In the genomic region with DNA sequence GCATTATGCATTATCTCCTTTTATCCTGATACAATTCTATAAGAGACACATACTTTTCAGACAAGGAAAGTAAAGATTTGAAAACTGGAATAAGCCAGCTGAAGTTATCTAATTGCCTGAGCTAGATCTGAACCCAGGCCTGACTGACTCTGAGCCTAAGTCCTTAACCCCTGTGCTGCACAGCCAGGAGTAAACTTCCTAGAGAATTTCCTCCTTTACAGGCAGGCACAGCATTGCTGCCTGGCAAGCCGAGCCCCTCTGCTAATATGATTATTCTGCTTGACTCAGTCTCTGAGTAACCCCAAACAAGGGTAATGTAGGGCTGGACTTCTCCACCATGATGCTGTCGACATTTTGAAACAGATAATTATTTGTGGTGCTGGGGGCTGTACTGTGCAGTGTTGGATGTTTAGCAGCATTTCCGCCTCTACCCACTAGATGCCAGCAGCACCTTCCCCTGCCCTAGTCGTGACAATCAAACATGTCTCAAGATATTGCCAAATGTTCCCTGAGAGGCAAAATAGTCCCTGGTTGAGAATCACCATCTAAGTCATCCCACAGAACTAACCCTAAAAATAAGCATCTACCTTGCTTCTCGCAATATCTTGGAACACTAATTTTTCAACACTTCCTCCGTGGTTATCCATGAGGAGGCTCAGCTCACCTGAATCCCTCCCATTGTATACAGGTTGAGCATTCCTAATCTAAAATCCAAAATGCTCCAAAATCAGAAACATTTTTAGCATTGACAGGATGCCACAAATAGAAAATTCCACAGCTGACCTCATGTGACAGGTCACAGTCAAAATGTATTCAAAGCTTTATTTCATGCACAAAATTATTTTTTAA, we compare ENCODE assay signal across 8 cellular contexts. TPM values are rescaled to one million over a fixed set of nuclear protein-coding genes. Genes with fewer than 3 reads are reported as not detected.
DNase-seq lines count a peak whose midpoint lies in the region; ATAC-seq, FAIRE-seq and TF ChIP-seq lines count a peak whose summit lies in the region.

No MANE protein-coding gene starts in this region.

- POLR2A ChIA-PET in A549 (lab: Yijun Ruan, JAX): no interaction called here
- POLR2A ChIA-PET in GM10248 (lab: Yijun Ruan, JAX): no interaction called here

- peak; percentile 61 for FAIRE-seq in A549 (lab: Jason Lieb, UNC)

- ATAC-seq in A549 (peak; percentile 96 to 98), left lobe of liver (peak; percentile 98)
- ATAC-seq in central memory CD8-positive, alpha-beta T cell (replicated peaks; ENCODE audit: extremely low read depth, poor library complexity, severe bottlenecking): peak; percentile 32

- H3K27ac Mint-ChIP-seq in central memory CD8-positive, alpha-beta T cell (ENCODE audit: low read depth): no peak overlapping the region

- no peak for TF ChIP-seq EP300 in A549 (IDR thresholded peaks at IDR 0.05)

- no peak for TF ChIP-seq POLR2A in A549 (IDR thresholded peaks at IDR 0.05; ENCODE audit: low read length)

- 22% methylated on average over 6 of the region's 6 CpGs for whole genome bisulfite sequencing in A549 (ENCODE audit: missing lambda C conversion rate)

- peak overlapping the region; percentile 6; the same call in 1 of the 3 replicates for H3K4me2 ChIP-seq in A549

- peak; percentile 80 to 81 for TF ChIP-seq RAD21 in A549 (conservative IDR thresholded peaks at IDR 0.05 in 1 of 2, IDR thresholded peaks at IDR 0.05 in 1 of 2)

- CTCF ChIA-PET in A549 (lab: Yijun Ruan, JAX): interaction anchor here (0.7 to 5.1 kb wide), 31 partner anchors 9 to 145 kb away, joined by 3 to 32 read pairs (median 5); partner anchors contain the start of genes CAMK1G and LAMB3
- CTCF ChIA-PET in GM10248 (lab: Yijun Ruan, JAX): interaction anchor here (0.7 to 16.7 kb wide), 17 partner anchors 11 to 146 kb away, joined by 3 to 148 read pairs (median 4); no protein-coding TSS in a partner anchor

- DNase-seq in A549 (ENCODE audit: low read depth in 1 of 2, low spot score in 1 of 2) (peak; percentile 55 to 60), GM10248 (ENCODE audit: extremely low spot score) (no peak), HT1080 (ENCODE audit: low read depth) (peak; percentile 74), SK-MEL-5 (ENCODE audit: low read depth, low spot score) (peak; percentile 76), left lobe of liver (ENCODE audit: low spot score) (no peak), substantia nigra (lab: John Stamatoyannopoulos, UW) (peak in 30 of 49 donors; percentile 5 to 62 (median 26)), amniotic stem cell (lab: John Stamatoyannopoulos, UW) (no peak)
- DNase-seq in central memory CD8-positive, alpha-beta T cell (ENCODE audit: low spot score in 2 of 2): no peak

- H3K27me3 Mint-ChIP-seq in central memory CD8-positive, alpha-beta T cell: peaks cover 24% of the 10 kb centered on the region

- H3K4me3 ChIP-seq in A549: no peak overlapping the region

- no peaks in the 10 kb centered on the region for H3K9me3 Mint-ChIP-seq in central memory CD8-positive, alpha-beta T cell

- no peak overlapping the region for H3K27ac ChIP-seq in A549
- H3K27ac ChIP-seq in substantia nigra (ENCODE audit: low read depth, low read length, poor library complexity, severe bottlenecking): no peak overlapping the region

- no peaks in the 10 kb centered on the region for H3K4me1 Mint-ChIP-seq in central memory CD8-positive, alpha-beta T cell

- H3K4me3 Mint-ChIP-seq in central memory CD8-positive, alpha-beta T cell: no peak overlapping the region

- H3K36me3 Mint-ChIP-seq in central memory CD8-positive, alpha-beta T cell (ENCODE audit: insufficient read depth): peaks cover 3% of the 10 kb centered on the region

- H3K9me3 ChIP-seq in A549: no peaks in the 10 kb centered on the region

- in situ Hi-C loops in SK-MEL-5 (cut with HindIII; ENCODE audit: low pct_unique_long_range_greater_than_20kb, low sequenced_read_pairs): no loop called here

- H3K4me1 ChIP-seq in A549: peaks cover 12% of the 10 kb centered on the region

- TF ChIP-seq CTCF in A549 (IDR thresholded peaks at IDR 0.05) (peak; percentile 74), GM10248 (IDR thresholded peaks at IDR 0.05; ENCODE audit: control extremely low read depth, extremely low read depth, low read depth, missing control alignments) (peak; percentile 50)

TF ChIP-seq in A549, 52 proteins besides CTCF, POLR2A, EP300 and RAD21:
- TF ChIP-seq, protein P1, sequence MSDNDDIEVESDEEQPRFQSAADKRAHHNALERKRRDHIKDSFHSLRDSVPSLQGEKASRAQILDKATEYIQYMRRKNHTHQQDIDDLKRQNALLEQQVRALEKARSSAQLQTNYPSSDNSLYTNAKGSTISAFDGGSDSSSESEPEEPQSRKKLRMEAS (IDR thresholded peaks at IDR 0.05): no peak
- TF ChIP-seq SREBF2 (IDR thresholded peaks at IDR 0.05) (peak; percentile 19; the same call in 1 of the 2 replicates), CEBPB (IDR thresholded peaks at IDR 0.05) (peak in 1 of 2 experiments; percentile 58; a peak in 1 of 4 replicates), HDAC2 (IDR thresholded peaks at IDR 0.05) (no peak), NFE2L2 (conservative IDR thresholded peaks at IDR 0.05; ENCODE audit: low read length) (no peak), RARB (CRISPR knock-in tag; IDR thresholded peaks at IDR 0.05) (no peak), SMC3 (IDR thresholded peaks at IDR 0.05) (peak; percentile 83), NPAS2 (CRISPR knock-in tag; IDR thresholded peaks at IDR 0.05; ENCODE audit: borderline replicate concordance) (no peak)
- TF ChIP-seq, protein P2, sequence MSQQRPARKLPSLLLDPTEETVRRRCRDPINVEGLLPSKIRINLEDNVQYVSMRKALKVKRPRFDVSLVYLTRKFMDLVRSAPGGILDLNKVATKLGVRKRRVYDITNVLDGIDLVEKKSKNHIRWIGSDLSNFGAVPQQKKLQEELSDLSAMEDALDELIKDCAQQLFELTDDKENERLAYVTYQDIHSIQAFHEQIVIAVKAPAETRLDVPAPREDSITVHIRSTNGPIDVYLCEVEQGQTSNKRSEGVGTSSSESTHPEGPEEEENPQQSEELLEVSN (IDR thresholded peaks at IDR 0.05; ENCODE audit: borderline replicate concordance, low read depth): no peak
- TF ChIP-seq, protein P3, sequence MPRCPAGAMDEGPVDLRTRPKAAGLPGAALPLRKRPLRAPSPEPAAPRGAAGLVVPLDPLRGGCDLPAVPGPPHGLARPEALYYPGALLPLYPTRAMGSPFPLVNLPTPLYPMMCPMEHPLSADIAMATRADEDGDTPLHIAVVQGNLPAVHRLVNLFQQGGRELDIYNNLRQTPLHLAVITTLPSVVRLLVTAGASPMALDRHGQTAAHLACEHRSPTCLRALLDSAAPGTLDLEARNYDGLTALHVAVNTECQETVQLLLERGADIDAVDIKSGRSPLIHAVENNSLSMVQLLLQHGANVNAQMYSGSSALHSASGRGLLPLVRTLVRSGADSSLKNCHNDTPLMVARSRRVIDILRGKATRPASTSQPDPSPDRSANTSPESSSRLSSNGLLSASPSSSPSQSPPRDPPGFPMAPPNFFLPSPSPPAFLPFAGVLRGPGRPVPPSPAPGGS (IDR thresholded peaks at IDR 0.05): no peak

RNA-seq across cellular contexts. Expression of gene CAMK1G, which starts 18.5 kb away (rescaled TPM):
- 0.08 and 0.19 TPM in 2 replicates for polyA plus RNA-seq in A549 (2011; rRNA removed)
- polyA plus RNA-seq in A549 (2012; cell fraction: cytosol; rRNA removed): 0.03 and 0.05 TPM in 2 replicates
- 0.06 TPM in 2 replicates for polyA plus RNA-seq in A549 (2012; cell fraction: nucleus; rRNA removed)
- 0.03 to 0.13 TPM in 2 of 3 replicates, not detected in the other for polyA plus RNA-seq in A549 (2017; fragmentation: RNase III; extraction: RNeasy Plus Mini Kit Qiagen cat#74134 plus additional on column Dnase treatment)
- 0.08 and 0.34 TPM in 2 replicates for polyA minus RNA-seq in A549 (2011; rRNA and poly(A)+ RNA removed)
- total RNA-seq in HT1080 (2014; rRNA removed; shearing (Covaris generic)): not detected in 2 replicates
- polyA plus RNA-seq in HT1080 (2015; cell fraction: cytosol; rRNA removed): 0.05 and 0.13 TPM in 2 replicates
- not detected in 2 replicates for polyA plus RNA-seq in HT1080 (2015; cell fraction: nucleus; rRNA removed)
- total RNA-seq in SK-MEL-5 (2014; rRNA removed; shearing (Covaris generic)): not detected in 2 replicates
- polyA plus RNA-seq in SK-MEL-5 (2015; cell fraction: cytosol; rRNA removed): not detected in 2 replicates
- 0.16 TPM in 1 of 2 replicates, not detected in the other for polyA plus RNA-seq in SK-MEL-5 (2015; cell fraction: nucleus; rRNA removed)
- total RNA-seq in left lobe of liver: 0.13 TPM

RNA-seq across cellular contexts. Expression of gene LAMB3, which starts 50.2 kb away (rescaled TPM):
- polyA plus RNA-seq in A549 (2011; rRNA removed): 7.3 and 11.6 TPM in 2 replicates
- 5.8 and 6.5 TPM in 2 replicates for polyA plus RNA-seq in A549 (2012; cell fraction: cytosol; rRNA removed)
- 19.8 and 28.4 TPM in 2 replicates for polyA plus RNA-seq in A549 (2012; cell fraction: nucleus; rRNA removed)
- polyA plus RNA-seq in A549 (2017; fragmentation: RNase III; extraction: RNeasy Plus Mini Kit Qiagen cat#74134 plus additional on column Dnase treatment): 8.1 to 11.1 TPM (median 9.1 TPM) in 3 replicates
- polyA minus RNA-seq in A549 (2011; rRNA and poly(A)+ RNA removed): 15.0 and 19.3 TPM in 2 replicates
- 387 and 423 TPM in 2 replicates for total RNA-seq in HT1080 (2014; rRNA removed; shearing (Covaris generic))
- 327 and 332 TPM in 2 replicates for polyA plus RNA-seq in HT1080 (2015; cell fraction: cytosol; rRNA removed)
- 1,463 and 1,478 TPM in 2 replicates for polyA plus RNA-seq in HT1080 (2015; cell fraction: nucleus; rRNA removed)
- total RNA-seq in SK-MEL-5 (2014; rRNA removed; shearing (Covaris generic)): 0.88 and 2.0 TPM in 2 replicates
- 1.7 and 4.2 TPM in 2 replicates for polyA plus RNA-seq in SK-MEL-5 (2015; cell fraction: cytosol; rRNA removed)
- polyA plus RNA-seq in SK-MEL-5 (2015; cell fraction: nucleus; rRNA removed): 1.1 and 1.3 TPM in 2 replicates
- total RNA-seq in left lobe of liver: 7.8 TPM

Comparison
In these comparisons a context has a peak if more than half of its experiments do, and no peak if none do; other contexts are left out.
1. ATAC-seq: peak in every context shown above with its lines; median percentile 98 in left lobe of liver; 97 in A549; 32 in central memory CD8-positive, alpha-beta T cell.
2. DNase-seq: peak in A549 (2 of 2), HT1080 (single experiment), SK-MEL-5 (single experiment) and substantia nigra (30 of 49); none in GM10248 (single experiment), central memory CD8-positive, alpha-beta T cell (0 of 2), left lobe of liver (single experiment) and amniotic stem cell (single experiment).
3. RNA of gene LAMB3, which starts 50.2 kb away (total RNA-seq): 387 to 423 TPM in HT1080; 7.8 TPM in left lobe of liver (single experiment) and 0.88 to 2.0 TPM in SK-MEL-5; every median in the first group is over 10 times any median in the second.